In genomic region chr19:15260939-15261338, GRCh38 we compare ENCODE assay signal across 13 cellular contexts. TPM values are rescaled to one million over a fixed set of nuclear protein-coding genes. Genes with fewer than 3 reads are reported as not detected.
DNase-seq lines count a peak whose midpoint lies in the region; TF ChIP-seq lines count a peak whose summit lies in the region.
"Had no signal": no experiment of that assay in that cellular context is flagged by ENCODE, and none has a peak within 500 bp of the region (broad histone marks: within the 10 kb centered on the region; RNA-seq: fewer than 3 reads in every experiment).

No MANE protein-coding gene starts in this region.

- no peak overlapping the region for H3K4me3 Mint-ChIP-seq in glutamatergic neuron (ENCODE audit: unreplicated experiment)
- H3K4me3 Mint-ChIP-seq in CD4-positive, alpha-beta memory T cell = no peak overlapping the region
- H3K4me3 Mint-ChIP-seq: activated CD4-positive, alpha-beta T cell treated with anti-CD3 and anti-CD28 coated beads, Interleukin-2, amount 10 ng/mL, durations not matched to agents 7 days and 5 days had no signal

- in situ Hi-C loops in SK-MEL-5 (cut with HindIII; ENCODE audit: low pct_unique_long_range_greater_than_20kb, low sequenced_read_pairs) = no loop called here

- H3K9me3 Mint-ChIP-seq in glutamatergic neuron (ENCODE audit: unreplicated experiment) = peaks cover 18% of the 10 kb centered on the region
- H3K9me3 Mint-ChIP-seq in CD4-positive, alpha-beta memory T cell = peaks cover 0 to 2% (median 0%) of the 10 kb centered on the region in 8 donors
- H3K9me3 Mint-ChIP-seq: activated CD4-positive, alpha-beta T cell treated with anti-CD3 and anti-CD28 coated beads, Interleukin-2, amount 10 ng/mL, durations not matched to agents 7 days and 5 days had no signal

- H3K79me2 ChIP-seq in DOHH2 (ENCODE audit: control insufficient read depth, low read length) = peaks cover 40% of the 10 kb centered on the region

- POLR2A ChIA-PET in A673 (lab: Charles Lee; ENCODE audit: low non-redundant PET) = no interaction called here
- POLR2A ChIA-PET in CD4-positive, alpha-beta memory T cell (lab: Charles Lee; ENCODE audit: partially characterized antibody) = interaction anchor here (0.6 kb wide), 1 partner anchor 46 kb away, joined by 3 read pairs; no protein-coding TSS in a partner anchor

- H3K4me1 ChIP-seq in A673 (ENCODE audit: insufficient read depth, low read length, poor library complexity, severe bottlenecking) (no peaks in the 10 kb centered on the region), DOHH2 (ENCODE audit: control insufficient read depth, low read length) (no peaks in the 10 kb centered on the region)
- H3K4me1 ChIP-seq in CD4-positive, alpha-beta memory T cell (ENCODE audit: insufficient read depth, low read length) = no peaks in the 10 kb centered on the region

- H3K27me3 Mint-ChIP-seq in glutamatergic neuron (ENCODE audit: unreplicated experiment) = peaks cover 5% of the 10 kb centered on the region
- H3K27me3 Mint-ChIP-seq in CD4-positive, alpha-beta memory T cell = no peaks in the 10 kb centered on the region
- H3K27me3 Mint-ChIP-seq: activated CD4-positive, alpha-beta T cell treated with anti-CD3 and anti-CD28 coated beads, Interleukin-2, amount 10 ng/mL, durations not matched to agents 7 days and 5 days had no signal

- H3K4me1 Mint-ChIP-seq in glutamatergic neuron (ENCODE audit: low read depth, unreplicated experiment) = no peaks in the 10 kb centered on the region
- H3K4me1 Mint-ChIP-seq in CD4-positive, alpha-beta memory T cell = no peaks in the 10 kb centered on the region
- H3K4me1 Mint-ChIP-seq: activated CD4-positive, alpha-beta T cell treated with anti-CD3 and anti-CD28 coated beads, Interleukin-2, amount 10 ng/mL, durations not matched to agents 7 days and 5 days had no signal

- H3K9me2 ChIP-seq in DOHH2 (replicated peaks; ENCODE audit: control insufficient read depth, low read length) = no peaks in the 10 kb centered on the region

- H3K27ac Mint-ChIP-seq in glutamatergic neuron (ENCODE audit: unreplicated experiment) = peak overlapping the region; percentile 55
- peak overlapping the region in 2 of 7 donors; percentile 25 to 35 for H3K27ac Mint-ChIP-seq in CD4-positive, alpha-beta memory T cell

- H3K36me3 Mint-ChIP-seq in glutamatergic neuron (ENCODE audit: unreplicated experiment) = no peaks in the 10 kb centered on the region
- H3K36me3 Mint-ChIP-seq in CD4-positive, alpha-beta memory T cell = peaks cover 60 to 75% of the 10 kb centered on the region in 2 donors

- H4K20me1 ChIP-seq in DOHH2 (ENCODE audit: control insufficient read depth, insufficient read depth, low read depth, low read length) = peaks cover 8% of the 10 kb centered on the region; the same call in 1 of the 2 replicates

- peaks cover 94% of the 10 kb centered on the region for H3K36me3 ChIP-seq in A673 (ENCODE audit: insufficient read depth, low read length, poor library complexity, severe bottlenecking)
- H3K36me3 ChIP-seq in DOHH2 (ENCODE audit: control insufficient read depth, low read length) = peaks cover 99% of the 10 kb centered on the region
- H3K36me3 ChIP-seq in CD4-positive, alpha-beta memory T cell (ENCODE audit: insufficient read depth, low read length) = peaks cover 85% of the 10 kb centered on the region

- H3F3A ChIP-seq in DOHH2 (ENCODE audit: control insufficient read depth, insufficient read depth) = no peaks in the 10 kb centered on the region

- H3K9me3 ChIP-seq in A673 (ENCODE audit: low read depth, low read length, poor library complexity, severe bottlenecking) (no peaks in the 10 kb centered on the region), DOHH2 (ENCODE audit: control insufficient read depth, insufficient read depth, low read length) (no peaks in the 10 kb centered on the region)
- no peaks in the 10 kb centered on the region for H3K9me3 ChIP-seq in CD4-positive, alpha-beta memory T cell (ENCODE audit: control insufficient read depth in 1 of 2, low read length in 2 of 2)
- H3K9me3 ChIP-seq: vagina had no signal

- H3K27me3 ChIP-seq in A673 (replicated peaks; ENCODE audit: insufficient read depth, low read depth, low read length, poor library complexity) (no peaks in the 10 kb centered on the region), DOHH2 (ENCODE audit: control insufficient read depth, low read length) (no peaks in the 10 kb centered on the region)
- no peaks in the 10 kb centered on the region for H3K27me3 ChIP-seq in CD4-positive, alpha-beta memory T cell (ENCODE audit: insufficient read depth, low read length)
- H3K27me3 ChIP-seq: vagina had no signal

- DNase-seq in A673 (ENCODE audit: low spot score) = peak; percentile 49
- peak; percentile 30 for DNase-seq in SK-MEL-5 (ENCODE audit: low read depth, low spot score)
- no peak for DNase-seq in glutamatergic neuron
- DNase-seq in stimulated activated CD4-positive, alpha-beta T cell treated with anti-CD3 and anti-CD28 coated beads, Interleukin-4, amount 100 ng/mL, for 1 hour = no peak
- DNase-seq in HCEC 1CT = no peak
- no peak for DNase-seq in CD4-positive, alpha-beta memory T cell
- DNase-seq in activated gamma-delta T cell treated with Interleukin-2 at 50 U/mL for 16 hours = no peak
- DNase-seq: activated CD4-positive, alpha-beta T cell treated with anti-CD3 and anti-CD28 coated beads, Interleukin-2, amount 10 ng/mL, durations not matched to agents 7 days and 5 days had no signal

- no TSS peak for BruUV-seq in A673 (replicated peaks; lab: Mats Ljungman, UMichigan)

- H3K4me3 ChIP-seq in A673 (ENCODE audit: low read depth, low read length, poor library complexity, severe bottlenecking) = no peak overlapping the region
- no peak overlapping the region for H3K4me3 ChIP-seq in DOHH2 (ENCODE audit: low read length)
- no peak overlapping the region for H3K4me3 ChIP-seq in CD4-positive, alpha-beta memory T cell (ENCODE audit: low read length in 2 of 2)
- H3K4me3 ChIP-seq: lung, vagina had no signal

- peak; percentile 49; the same call in 1 of the 2 replicates for TF ChIP-seq CTCF in A673 (conservative IDR thresholded peaks at IDR 0.05; ENCODE audit: low read depth, low read length)
- TF ChIP-seq CTCF in DOHH2 (IDR thresholded peaks at IDR 0.05; ENCODE audit: low read depth, low read length, poor library complexity, severe bottlenecking) = peak; percentile 33
- TF ChIP-seq CTCF in glutamatergic neuron (IDR thresholded peaks at IDR 0.05; ENCODE audit: partially characterized antibody, unreplicated experiment) = peak; percentile 22

- no peak overlapping the region for H3K4me2 ChIP-seq in DOHH2 (ENCODE audit: low read length)

- intact Hi-C loops in A673 (cut with micrococcal nuclease; ENCODE audit: unreplicated experiment) = loop anchor here (5.0 to 10.0 kb wide), 2 partner anchors 66 to 154 kb away; partner anchors contain the start of gene AKAP8L
- intact Hi-C loops in CD4-positive, alpha-beta memory T cell (cut with micrococcal nuclease) = loop anchor here (5.0 kb wide), 1 partner anchor 84 kb away; no protein-coding TSS in a partner anchor

- H3K27ac ChIP-seq in A673 (ENCODE audit: low read depth, low read length, poor library complexity, severe bottlenecking) = no peak overlapping the region
- no peak overlapping the region for H3K27ac ChIP-seq in DOHH2 (ENCODE audit: low read depth, low read length)
- H3K27ac ChIP-seq in CD4-positive, alpha-beta memory T cell (ENCODE audit: low read depth, low read length) = no peak overlapping the region
- H3K27ac ChIP-seq: vagina had no signal

- CTCF ChIA-PET in A673 (lab: Charles Lee) = interaction anchor here (0.7 kb wide), 1 partner anchor 38 kb away, joined by 5 read pairs; no protein-coding TSS in a partner anchor
- CTCF ChIA-PET in CD4-positive, alpha-beta memory T cell (lab: Charles Lee; ENCODE audit: partially characterized antibody) = interaction anchor here (4.1 kb wide), 1 partner anchor 296 kb away, joined by 19 read pairs; no protein-coding TSS in a partner anchor

RNA-seq across cellular contexts. Expression of gene EPHX3, which starts 28.7 kb away (rescaled TPM):
- total RNA-seq in A673 (2021) (0.73 and 1.2 TPM in 2 replicates), glutamatergic neuron (ENCODE audit: unreplicated experiment) (0.61 TPM)
- not detected in 2 replicates for total RNA-seq in SK-MEL-5 (2014; rRNA removed; shearing (Covaris generic))
- not detected in 2 replicates for polyA plus RNA-seq in SK-MEL-5 (2015; cell fraction: cytosol; rRNA removed)
- polyA plus RNA-seq in SK-MEL-5 (2015; cell fraction: nucleus; rRNA removed) = not detected in 2 replicates
- under 1 TPM in 1 of 2 experiments, not detected in 1; 0.29 TPM for total RNA-seq in CD4-positive, alpha-beta memory T cell
- not detected for polyA plus RNA-seq in CD4-positive, alpha-beta memory T cell
- total RNA-seq: dermis microvascular lymphatic vessel endothelial cell, G401 had no signal

Comparison
In these comparisons a context has a peak if more than half of its experiments do, and no peak if none do; other contexts are left out.
1. DNase-seq: peak in A673 (single experiment) and SK-MEL-5 (single experiment); none in glutamatergic neuron (single experiment), stimulated activated CD4-positive, alpha-beta T cell treated with anti-CD3 and anti-CD28 coated beads, Interleukin-4, amount 100 ng/mL, for 1 hour (single experiment), HCEC 1CT (single experiment), CD4-positive, alpha-beta memory T cell (0 of 5) and activated gamma-delta T cell treated with Interleukin-2 at 50 U/mL for 16 hours (single experiment).
2. Peak in every context shown above with its lines, with median percentiles within 50 percentile points of each other: CTCF ChIP-seq.